ENCODE assay signal across 8 cellular contexts in genomic region chr2:116987447-116987846, GRCh38.
"Had no signal": no experiment of that assay in that cellular context is flagged by ENCODE, and none has a peak within 500 bp of the region (broad histone marks: within the 10 kb centered on the region; RNA-seq: fewer than 3 reads in every experiment).

No MANE protein-coding gene starts in this region.

- H3K27ac ChIP-seq: GM23248, HL-60 had no signal

- H3K9me3 ChIP-seq: HAP-1 had no signal

- ATAC-seq: HCT116, HepG2 had no signal

- H3K36me3 ChIP-seq: HAP-1 had no signal

- H3K9ac ChIP-seq: GM23248 had no signal

- H2AFZ ChIP-seq: GM23248 had no signal

- H3K4me1 ChIP-seq: HAP-1 had no signal

- DNase-seq: GM23248, GOT3, H7, HFFc6 had no signal

- H3K4me3 ChIP-seq: GM23248, HAP-1 had no signal
